ENCODE assay signal across 31 cellular contexts in the genomic region with DNA sequence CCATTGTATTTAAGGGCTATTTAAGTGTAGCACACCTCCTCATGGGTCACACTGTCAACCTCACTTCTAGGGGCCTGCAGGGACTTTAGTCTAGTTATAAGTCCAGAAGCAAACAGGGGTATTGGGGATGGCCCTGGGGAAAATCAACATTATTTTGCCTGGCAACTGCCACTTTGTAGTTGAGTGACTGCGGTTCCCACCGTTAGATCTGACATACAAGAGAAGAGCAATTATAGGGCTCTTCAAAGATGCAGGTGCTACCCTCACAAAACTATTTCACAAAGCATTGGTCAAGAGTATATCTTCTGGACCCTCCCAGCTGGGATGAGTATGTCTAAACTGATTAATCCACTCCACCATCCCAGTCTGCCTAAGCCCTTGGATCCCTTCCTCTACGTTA.
DNase-seq lines count a peak whose midpoint lies in the region; FAIRE-seq and TF ChIP-seq lines count a peak whose summit lies in the region.
"Had no signal": no experiment of that assay in that cellular context is flagged by ENCODE, and none has a peak within 500 bp of the region (broad histone marks: within the 10 kb centered on the region; RNA-seq: fewer than 3 reads in every experiment).

No MANE protein-coding gene starts in this region.

- 90 to 100% (median 97%) methylated on average over 3 of the region's 3 CpGs for WGBS in spleen, 5 donors
- 94 to 100% methylated on average over 1 to 3 of the region's 3 CpGs for WGBS in transverse colon (ENCODE audit: low coverage in 1 of 2), 2 donors

- CTCF ChIA-PET in HEK293 (lab: Yijun Ruan, JAX), result interaction anchor here (0.6 kb wide), 1 partner anchor 17 kb away, joined by 3 read pairs; no protein-coding TSS in a partner anchor

- H3K27ac ChIP-seq in HEK293 (ENCODE audit: extremely low read depth, low read depth, low read length), result no peak overlapping the region
- no peak overlapping the region for H3K27ac ChIP-seq in spleen
- no peak overlapping the region for H3K27ac ChIP-seq in transverse colon
- H3K27ac ChIP-seq: 22Rv1; A549; BLaER1; BLaER1 treated with 17β-estradiol and CSF1 and Interleukin-3, amounts not matched to agents 10 nM and 100 nM; C4-2B had no signal

- no peak for FAIRE-seq in GM12891 (lab: Jason Lieb, UNC)
- FAIRE-seq: A204.1, A549, D721Med had no signal

- intact Hi-C loops in spleen (cut with DNase I; ENCODE audit: low total_unique reads) (no loop called here), transverse colon (cut with DNase I; ENCODE audit: low total_unique reads) (no loop called here)

- no peak for TF ChIP-seq POLR2A in spleen (IDR thresholded peaks at IDR 0.05)
- no peak for TF ChIP-seq POLR2A in GM12891 (IDR thresholded peaks at IDR 0.05; ENCODE audit: low read depth, low read length)
- no peak for TF ChIP-seq POLR2A in transverse colon (IDR thresholded peaks at IDR 0.05)

- H3K4me3 ChIP-seq in HEK293 (ENCODE audit: low read depth, low read length) (no peak overlapping the region), spleen (no peak overlapping the region), transverse colon (no peak overlapping the region)
- H3K4me3 ChIP-seq: A549; BLaER1; BLaER1 treated with 17β-estradiol and CSF1 and Interleukin-3, amounts not matched to agents 10 nM and 100 nM had no signal

- no peaks in the 10 kb centered on the region for H3K27me3 ChIP-seq in spleen (replicated peaks in 1 of 7)
- H3K27me3 ChIP-seq in transverse colon, result no peaks in the 10 kb centered on the region
- H3K27me3 ChIP-seq: BE2C; BLaER1; BLaER1 treated with 17β-estradiol and CSF1 and Interleukin-3, amounts not matched to agents 10 nM and 100 nM had no signal

- POLR2A ChIA-PET in HEK293 (lab: Yijun Ruan, JAX), result no interaction called here

- no peak for TF ChIP-seq EP300 in transverse colon (IDR thresholded peaks at IDR 0.05; ENCODE audit: low read depth)

- H3K9me3 ChIP-seq in HEK293 (ENCODE audit: control insufficient read depth, insufficient read depth, low read depth, low read length) (no peaks in the 10 kb centered on the region), spleen (peaks cover 0 to 20% (median 7%) of the 10 kb centered on the region in 8 donors), transverse colon (no peaks in the 10 kb centered on the region)
- H3K9me3 ChIP-seq: BE2C had no signal

- no peaks in the 10 kb centered on the region for H3K4me1 ChIP-seq in HEK293 (ENCODE audit: control insufficient read depth, insufficient read depth, low read length)
- H3K4me1 ChIP-seq in spleen, result no peaks in the 10 kb centered on the region
- H3K4me1 ChIP-seq in transverse colon, result no peaks in the 10 kb centered on the region
- H3K4me1 ChIP-seq: A549, BE2C, BLaER1, Caco-2 had no signal

- TF ChIP-seq CTCF in HEK293 (tag by site-specific recombination; IDR thresholded peaks at IDR 0.05) (no peak), spleen (IDR thresholded peaks at IDR 0.05 in 8 of 11, conservative IDR thresholded peaks at IDR 0.05 in 3 of 11) (no peak), transverse colon (IDR thresholded peaks at IDR 0.05) (no peak)

- DNase-seq in spleen (peak; percentile 6), GM12891 (ENCODE audit: insufficient read length, low spot score) (no peak), transverse colon (no peak)
- DNase-seq: 8988T; ACHN; AML-193; BE2C; C1 segment of cervical spinal cord; Caco-2; Calu3; CD4-positive, alpha-beta memory T cell; CD4-positive, alpha-beta T cell; CD4-positive, CD25-positive, alpha-beta regulatory T cell; CD8-positive, alpha-beta memory T cell; CD8-positive, alpha-beta T cell; COR-L47; DMS 273 treated with DMSO at 0.1 percent for 48 hours; DMS153; DMS53; DMS79; DMS79 treated with DMSO at 0.1 percent for 48 hours; DND-41; EL had no signal

- in situ Hi-C loops in transverse colon (cut with MboI; ENCODE audit: low pct_ligation_motif_present in 1 of 4, low pct_unique_long_range_greater_than_20kb in 1 of 4, low sequenced_read_pairs in 3 of 4), result no loop called here

- no peaks in the 10 kb centered on the region for H3K36me3 ChIP-seq in HEK293 (ENCODE audit: control insufficient read depth in 2 of 2, insufficient read depth in 1 of 2, low read length in 2 of 2)
- no peaks in the 10 kb centered on the region for H3K36me3 ChIP-seq in spleen
- no peaks in the 10 kb centered on the region for H3K36me3 ChIP-seq in transverse colon
- H3K36me3 ChIP-seq: BE2C; BLaER1; BLaER1 treated with 17β-estradiol and CSF1 and Interleukin-3, amounts not matched to agents 10 nM and 100 nM had no signal

TF ChIP-seq in HEK293, 187 proteins besides CTCF, POLR2A, EP300 and RAD21:
- TF ChIP-seq ZNF792 (tag by site-specific recombination; IDR thresholded peaks at IDR 0.05), result no peak
- no peak for TF ChIP-seq RBAK (tag by site-specific recombination; IDR thresholded peaks at IDR 0.05)
- no peak for TF ChIP-seq ZSCAN16 (tag by site-specific recombination; IDR thresholded peaks at IDR 0.05)
- no peak for TF ChIP-seq ZNF837 (tag by site-specific recombination; IDR thresholded peaks at IDR 0.05)
- peak; percentile 98 for TF ChIP-seq ZNF302 (tag by site-specific recombination; IDR thresholded peaks at IDR 0.05; ENCODE audit: low read depth)
- TF ChIP-seq SCRT1 (tag by site-specific recombination; IDR thresholded peaks at IDR 0.05; ENCODE audit: borderline replicate concordance), result no peak
- TF ChIP-seq OVOL3 (tag by site-specific recombination; IDR thresholded peaks at IDR 0.05), result no peak
- no peak for TF ChIP-seq ZNF202 (tag by site-specific recombination; IDR thresholded peaks at IDR 0.05; ENCODE audit: borderline replicate concordance)

TF ChIP-seq in GM12891, 5 proteins besides CTCF, POLR2A, EP300 and RAD21:
- no peak for TF ChIP-seq SPI1 (IDR thresholded peaks at IDR 0.05; ENCODE audit: low read depth, low read length)
- no peak for TF ChIP-seq POLR2AphosphoS5 (IDR thresholded peaks at IDR 0.05; ENCODE audit: low read depth, low read length)
- TF ChIP-seq POU2F2 (IDR thresholded peaks at IDR 0.05; ENCODE audit: low read depth, low read length), result no peak
- no peak for TF ChIP-seq PAX5 (IDR thresholded peaks at IDR 0.05; ENCODE audit: insufficient read depth, low read length, severe bottlenecking)
- no peak for TF ChIP-seq TAF1 (IDR thresholded peaks at IDR 0.05; ENCODE audit: low read depth, low read length)
